In genomic region chr3:49198611-49199230, GRCh38 we compare ENCODE assay signal across 17 cellular contexts. TPM values are rescaled to one million over a fixed set of nuclear protein-coding genes. Genes with fewer than 3 reads are reported as not detected.
DNase-seq lines count a peak whose midpoint lies in the region; ATAC-seq, FAIRE-seq and TF ChIP-seq lines count a peak whose summit lies in the region.
"Had no signal": no experiment of that assay in that cellular context is flagged by ENCODE, and none has a peak within 500 bp of the region (broad histone marks: within the 10 kb centered on the region; RNA-seq: fewer than 3 reads in every experiment).

No MANE protein-coding gene starts in this region.

- H4K91ac ChIP-seq in H1 (replicated peaks; ENCODE audit: insufficient read length, low read length) = no peak overlapping the region
- peak overlapping the region; percentile 2 for H4K91ac ChIP-seq in neuronal stem cell (ENCODE audit: low read depth, low read length, poor library complexity)

- H3K79me1 ChIP-seq in H1 (ENCODE audit: low read depth, low read length) = no peaks in the 10 kb centered on the region
- H3K79me1 ChIP-seq in neuronal stem cell (ENCODE audit: low read depth, low read length) = no peaks in the 10 kb centered on the region

- DNase-seq in SJCRH30 (peak; percentile 6 to 10), H1 (ENCODE audit: low read depth in 1 of 2, low spot score in 2 of 2) (no peak), neuronal stem cell (ENCODE audit: low spot score) (no peak), tibial nerve (ENCODE audit: low spot score in 2 of 2) (no peak), T-cell (no peak)
- DNase-seq: CD8-positive, alpha-beta memory T cell; central memory CD4-positive, alpha-beta T cell; mesendoderm; NCI-H187; NCI-H748 treated with DMSO at 0.1 percent for 48 hours; SHP77 had no signal

- no peaks in the 10 kb centered on the region for H3K36me3 ChIP-seq in SJCRH30
- no peaks in the 10 kb centered on the region for H3K36me3 ChIP-seq in H1 (ENCODE audit: control insufficient read depth in 2 of 4, insufficient read depth in 4 of 4, low read length in 3 of 4)
- H3K36me3 ChIP-seq in neuronal stem cell (replicated peaks in 1 of 2; ENCODE audit: control insufficient read depth in 2 of 2, insufficient read depth in 2 of 2, low read length in 2 of 2) = no peaks in the 10 kb centered on the region
- no peaks in the 10 kb centered on the region for H3K36me3 ChIP-seq in tibial nerve
- H3K36me3 ChIP-seq: pancreas had no signal

- no peak overlapping the region; the same call in 1 of the 2 replicates for H4K8ac ChIP-seq in H1 (ENCODE audit: extremely low read depth, insufficient read depth, low read length)
- H4K8ac ChIP-seq in neuronal stem cell (ENCODE audit: low read depth, low read length) = no peak overlapping the region

- no peak overlapping the region for H3K4me3 Mint-ChIP-seq in T-cell
- H3K4me3 Mint-ChIP-seq: CD8-positive, alpha-beta memory T cell; H9 had no signal

- no peak overlapping the region for H3K4ac ChIP-seq in H1 (replicated peaks; ENCODE audit: insufficient read length, low read depth, low read length)
- no peak overlapping the region for H3K4ac ChIP-seq in neuronal stem cell (ENCODE audit: low read length)

- no peaks in the 10 kb centered on the region for H3K4me1 Mint-ChIP-seq in T-cell
- H3K4me1 Mint-ChIP-seq: CD8-positive, alpha-beta memory T cell; H9 had no signal

- H4K5ac ChIP-seq in H1 (ENCODE audit: insufficient read length, low read depth, low read length) = no peak overlapping the region

- CTCF ChIA-PET in H1 (lab: Charles Lee; ENCODE audit: partially characterized antibody) = no interaction called here
- CTCF ChIA-PET in T-cell (lab: Charles Lee) = no interaction called here

- H3K4me2 ChIP-seq in H1 (ENCODE audit: insufficient read depth in 1 of 2, low read depth in 2 of 2, low read length in 2 of 2) (no peak overlapping the region), neuronal stem cell (ENCODE audit: insufficient read depth, low read length, poor library complexity, severe bottlenecking) (no peak overlapping the region)

- 0 out of 2 replicates have a peak overlapping the region, but pooled peaks have one; percentile 39 for H2AK5ac ChIP-seq in H1 (ENCODE audit: low read depth, low read length)
- no peak overlapping the region for H2AK5ac ChIP-seq in neuronal stem cell (ENCODE audit: low read depth, low read length)

- H3K27ac ChIP-seq in SJCRH30 (no peak overlapping the region), H1 (ENCODE audit: low read depth, low read length) (no peak overlapping the region), neuronal stem cell (replicated peaks; ENCODE audit: low read length) (no peak overlapping the region), tibial nerve (peak overlapping the region in 1 of 4 donors; percentile 24)
- H3K27ac ChIP-seq: HL-60 had no signal

- H3K4me1 ChIP-seq in SJCRH30 = no peaks in the 10 kb centered on the region
- H3K4me1 ChIP-seq in H1 (replicated peaks in 1 of 4; ENCODE audit: control insufficient read depth in 3 of 4, insufficient read depth in 4 of 4, low read length in 3 of 4) = no peaks in the 10 kb centered on the region
- H3K4me1 ChIP-seq in neuronal stem cell (ENCODE audit: control insufficient read depth in 2 of 2, insufficient read depth in 1 of 2, low read depth in 1 of 2, low read length in 2 of 2) = no peaks in the 10 kb centered on the region
- H3K4me1 ChIP-seq in tibial nerve = peaks cover 0 to 9% (median 0%) of the 10 kb centered on the region in 4 donors
- H3K4me1 ChIP-seq: pancreas had no signal

- H3K27me3 ChIP-seq in SJCRH30 (no peaks in the 10 kb centered on the region), H1 (replicated peaks in 1 of 4; ENCODE audit: control insufficient read depth in 3 of 4, extremely low read depth in 1 of 4, insufficient read depth in 3 of 4, low read length in 3 of 4) (no peaks in the 10 kb centered on the region), neuronal stem cell (ENCODE audit: control insufficient read depth in 3 of 3, insufficient read depth in 3 of 3, low read depth in 1 of 3, low read length in 3 of 3) (no peaks in the 10 kb centered on the region), tibial nerve (peaks cover 0 to 7% of the 10 kb centered on the region in 2 donors)
- H3K27me3 ChIP-seq: pancreas had no signal

- H2BK12ac ChIP-seq in H1 (ENCODE audit: low read depth, low read length) (no peak overlapping the region), neuronal stem cell (ENCODE audit: low read length) (peak overlapping the region; percentile 22)

- WGBS in H1 (ENCODE audit: extremely low coverage in 1 of 2, insufficient coverage in 1 of 2, insufficient read length in 1 of 2, insufficient replicate concordance in 2 of 2, low coverage in 1 of 2, low lambda C conversion rate in 2 of 2, missing lambda C conversion rate in 1 of 2), 2 experiments = 94% methylated on average over 24 of the region's 24 CpGs; no CpG with 5 or more reads in 1 of the 2 experiments
- no CpG with 5 or more reads among the region's 24 CpGs for WGBS in neuronal stem cell (ENCODE audit: extremely low coverage in 2 of 2, insufficient read length in 2 of 2, insufficient replicate concordance in 1 of 2), 2 donors
- 60 to 78% methylated on average over 24 of the region's 24 CpGs for WGBS in tibial nerve, 2 donors

- no peak overlapping the region for H3K23ac ChIP-seq in H1 (ENCODE audit: insufficient read length)
- peak overlapping the region; percentile 68 for H3K23ac ChIP-seq in neuronal stem cell (ENCODE audit: low read depth, low read length, poor library complexity)

- no peak for FAIRE-seq in H1 (lab: Jason Lieb, UNC)
- FAIRE-seq: G401.6, pancreas had no signal

- H3K36me3 Mint-ChIP-seq in T-cell = no peaks in the 10 kb centered on the region
- H3K36me3 Mint-ChIP-seq: CD8-positive, alpha-beta memory T cell had no signal

- peaks cover 17 to 19% of the 10 kb centered on the region in 2 donors for H3K27me3 Mint-ChIP-seq in T-cell

- H3K9me3 ChIP-seq in SJCRH30 (replicated peaks) = no peaks in the 10 kb centered on the region
- H3K9me3 ChIP-seq in H1 (ENCODE audit: insufficient read depth in 2 of 2, low read depth in 1 of 2, low read length in 1 of 2) = no peaks in the 10 kb centered on the region; a peak in 1 of 4 replicates
- peaks cover 0 to 2% of the 10 kb centered on the region in 2 donors for H3K9me3 ChIP-seq in neuronal stem cell (replicated peaks in 1 of 2; ENCODE audit: control insufficient read depth in 2 of 2, insufficient read depth in 1 of 2, low read depth in 1 of 2, low read length in 2 of 2)
- no peaks in the 10 kb centered on the region for H3K9me3 ChIP-seq in tibial nerve
- H3K9me3 ChIP-seq: pancreas had no signal

- H3K18ac ChIP-seq in H1 (ENCODE audit: extremely low read depth, low read length) = no peak overlapping the region; the same call in 1 of the 2 replicates
- peak overlapping the region; percentile 80 for H3K18ac ChIP-seq in neuronal stem cell (ENCODE audit: low read length)

- TF ChIP-seq EP300 in H1 (IDR thresholded peaks at IDR 0.05; ENCODE audit: borderline replicate concordance in 1 of 2, low read depth in 2 of 2, low read length in 2 of 2) = no peak
- TF ChIP-seq EP300 in tibial nerve (IDR thresholded peaks at IDR 0.05) = no peak

- H2BK20ac ChIP-seq in H1 (ENCODE audit: low read length) = no peak overlapping the region

- no peak for TF ChIP-seq POLR2A in H1 (IDR thresholded peaks at IDR 0.05; ENCODE audit: control extremely low read depth in 1 of 2, low read depth in 2 of 2, low read length in 2 of 2)
- TF ChIP-seq POLR2A in tibial nerve (IDR thresholded peaks at IDR 0.05) = no peak

- H2AFZ ChIP-seq in H1 (ENCODE audit: low read length) = peak overlapping the region; percentile 30; the same call in 1 of the 2 replicates
- no peak overlapping the region for H2AFZ ChIP-seq in neuronal stem cell (ENCODE audit: low read length)

- no peaks in the 10 kb centered on the region for H3K9me3 Mint-ChIP-seq in T-cell
- H3K9me3 Mint-ChIP-seq: CD8-positive, alpha-beta memory T cell had no signal

- POLR2A ChIA-PET in H1 (lab: Charles Lee; ENCODE audit: partially characterized antibody) = no interaction called here
- POLR2A ChIA-PET in T-cell (lab: Charles Lee) = no interaction called here

- H2BK5ac ChIP-seq in H1 (ENCODE audit: low read depth, low read length) = no peak overlapping the region
- peak overlapping the region; percentile 5 for H2BK5ac ChIP-seq in neuronal stem cell (ENCODE audit: low read length)

- H3K27ac Mint-ChIP-seq in T-cell = no peak overlapping the region

- H3K9ac ChIP-seq in H1 (replicated peaks in 1 of 4; ENCODE audit: extremely low read depth in 1 of 4, low read depth in 3 of 4, low read length in 3 of 4) = no peak overlapping the region
- H3K9ac ChIP-seq in neuronal stem cell (ENCODE audit: low read depth, low read length, poor library complexity) = no peak overlapping the region

- ATAC-seq in HG03025 (IDR thresholded peaks at IDR 0.05; ENCODE audit: low FRiP score, unreplicated experiment) (no peak), HG03045 (IDR thresholded peaks at IDR 0.05; ENCODE audit: unreplicated experiment) (no peak), T-cell (replicated peaks in 1 of 4) (no peak)

- no peak for TF ChIP-seq CTCF in H1 (IDR thresholded peaks at IDR 0.05; ENCODE audit: control extremely low read depth in 1 of 3, insufficient read depth in 1 of 3, low read depth in 1 of 3, low read length in 3 of 3)
- TF ChIP-seq CTCF in tibial nerve (IDR thresholded peaks at IDR 0.05) = no peak

- H4K20me1 ChIP-seq in H1 (replicated peaks in 1 of 2; ENCODE audit: control insufficient read depth in 1 of 2, insufficient read depth in 2 of 2, low read length in 2 of 2) = no peaks in the 10 kb centered on the region

- H3K79me2 ChIP-seq in H1 (ENCODE audit: control insufficient read depth in 1 of 2, insufficient read depth in 2 of 2, low read length in 2 of 2) = no peaks in the 10 kb centered on the region

- H2BK120ac ChIP-seq in H1 (replicated peaks; ENCODE audit: low read depth, low read length) = no peak overlapping the region
- H2BK120ac ChIP-seq in neuronal stem cell (ENCODE audit: low read depth, low read length) = peak overlapping the region; percentile 35

- H3K23me2 ChIP-seq in H1 (ENCODE audit: low read depth, low read length) = no peaks in the 10 kb centered on the region

- TF ChIP-seq RAD21 in H1 (IDR thresholded peaks at IDR 0.05 in 1 of 2, conservative IDR thresholded peaks at IDR 0.05 in 1 of 2; ENCODE audit: low read depth in 2 of 2, low read length in 2 of 2) = no peak

- peak overlapping the region; percentile 29; the same call in 1 of the 2 replicates for H2BK15ac ChIP-seq in H1 (ENCODE audit: low read length)
- H2BK15ac ChIP-seq in neuronal stem cell (ENCODE audit: low read length) = peak overlapping the region; percentile 15

- H3K56ac ChIP-seq in H1 (replicated peaks; ENCODE audit: insufficient read length, low read depth, low read length) = no peak overlapping the region

- H3K4me3 ChIP-seq in SJCRH30 = no peak overlapping the region
- no peak overlapping the region for H3K4me3 ChIP-seq in H1 (ENCODE audit: extremely low read depth in 1 of 4, insufficient read depth in 2 of 4, low read depth in 3 of 4, low read length in 4 of 4)
- H3K4me3 ChIP-seq in neuronal stem cell (ENCODE audit: low read length in 2 of 2) = peak overlapping the region in 1 of 2 donors; percentile 55
- H3K4me3 ChIP-seq in tibial nerve = peak overlapping the region; percentile 3 to 53 (median 31)

- H3K14ac ChIP-seq in H1 (ENCODE audit: insufficient read length) (no peak overlapping the region), neuronal stem cell (ENCODE audit: low read length) (peak overlapping the region; percentile 47)

RNA-seq across cellular contexts. Expression of gene KLHDC8B, which starts 27.3 kb away (rescaled TPM):
- total RNA-seq in SJCRH30 (2014; rRNA removed; shearing (Covaris generic)) = 7.8 and 8.6 TPM in 2 replicates
- total RNA-seq in H1 (2021; fragmentation: NEBNext Ultra II Directional; extraction: Animal tissue kit (Norgen Biotek cat#: 25700)) = 15.8 and 18.1 TPM in 2 replicates
- polyA plus RNA-seq in H1 (2011; rRNA removed) = 20.9 and 21.3 TPM in 2 replicates
- 25.3 TPM for polyA plus RNA-seq in H1 (2011; cell fraction: cytosol; rRNA removed)
- polyA plus RNA-seq in H1 (2011; cell fraction: nucleus; rRNA removed) = 22.4 TPM
- polyA plus RNA-seq in H1 (2012, experiment 1 of 2) = 17.2 to 19.3 TPM (median 17.6 TPM) in 4 replicates
- polyA plus RNA-seq in H1 (2012, experiment 2 of 2) = 19.4 TPM
- polyA plus RNA-seq in H1 (2013, experiment 1 of 2) = 6.9 TPM
- polyA plus RNA-seq in H1 (2013, experiment 2 of 2) = 6.6 TPM
- 15.4 and 17.4 TPM in 2 replicates for polyA minus RNA-seq in H1 (2011; rRNA and poly(A)+ RNA removed)
- polyA minus RNA-seq in H1 (2011; cell fraction: cytosol; rRNA and poly(A)+ RNA removed) = 11.4 TPM
- 19.8 TPM for polyA minus RNA-seq in H1 (2011; cell fraction: nucleus; rRNA and poly(A)+ RNA removed)
- polyA plus RNA-seq in neuronal stem cell (2013, experiment 1 of 2) = 44.7 TPM
- polyA plus RNA-seq in neuronal stem cell (2013, experiment 2 of 2) = 43.9 TPM
- 10 to 100 TPM; 20.8 to 33.1 (median 29.7) TPM for total RNA-seq in tibial nerve
- total RNA-seq in T-cell = 1 to 10 TPM; 2.0 to 7.3 (median 4.7) TPM

RNA-seq across cellular contexts. Expression of gene CCDC71, which starts 32.6 kb away (rescaled TPM):
- 16.0 and 19.3 TPM in 2 replicates for total RNA-seq in SJCRH30 (2014; rRNA removed; shearing (Covaris generic))
- 26.7 and 27.6 TPM in 2 replicates for total RNA-seq in H1 (2021; fragmentation: NEBNext Ultra II Directional; extraction: Animal tissue kit (Norgen Biotek cat#: 25700))
- 57.4 and 70.7 TPM in 2 replicates for polyA plus RNA-seq in H1 (2011; rRNA removed)
- 56.0 TPM for polyA plus RNA-seq in H1 (2011; cell fraction: cytosol; rRNA removed)
- 49.3 TPM for polyA plus RNA-seq in H1 (2011; cell fraction: nucleus; rRNA removed)
- polyA plus RNA-seq in H1 (2012, experiment 1 of 2) = 19.0 to 33.3 TPM (median 30.0 TPM) in 4 replicates
- polyA plus RNA-seq in H1 (2012, experiment 2 of 2) = 30.3 TPM
- polyA plus RNA-seq in H1 (2013, experiment 1 of 2) = 22.3 TPM
- polyA plus RNA-seq in H1 (2013, experiment 2 of 2) = 20.5 TPM
- polyA minus RNA-seq in H1 (2011; rRNA and poly(A)+ RNA removed) = 58.9 and 67.1 TPM in 2 replicates
- 31.9 TPM for polyA minus RNA-seq in H1 (2011; cell fraction: cytosol; rRNA and poly(A)+ RNA removed)
- polyA minus RNA-seq in H1 (2011; cell fraction: nucleus; rRNA and poly(A)+ RNA removed) = 58.1 TPM
- 17.1 TPM for polyA plus RNA-seq in neuronal stem cell (2013, experiment 1 of 2)
- polyA plus RNA-seq in neuronal stem cell (2013, experiment 2 of 2) = 16.2 TPM
- total RNA-seq in tibial nerve (10 to 100 TPM; 30.4 to 38.3 (median 36.3) TPM), T-cell (10 to 100 TPM; 20.4 to 37.0 (median 35.8) TPM)

Comparison
In these comparisons a context has a peak if more than half of its experiments do, and no peak if none do; other contexts are left out.
1. DNase-seq: peak in SJCRH30 (2 of 2); none in H1 (0 of 2), neuronal stem cell (single experiment), tibial nerve (0 of 2) and T-cell (0 of 34).
2. H3K4me3 ChIP-seq: peak in tibial nerve (4 of 4); none in SJCRH30 (single experiment) and H1 (0 of 4).